Comparison of ENCODE assay signal across 23 cellular contexts in genomic region chr17:72387969-72388368, GRCh38.
DNase-seq lines count a peak whose midpoint lies in the region; ATAC-seq, FAIRE-seq and TF ChIP-seq lines count a peak whose summit lies in the region.
"Had no signal": no experiment of that assay in that cellular context is flagged by ENCODE, and none has a peak within 500 bp of the region (broad histone marks: within the 10 kb centered on the region; RNA-seq: fewer than 3 reads in every experiment).

No MANE protein-coding gene starts in this region.

- H3K27me3 Mint-ChIP-seq in type B pancreatic cell: peaks cover 8% of the 10 kb centered on the region

- WGBS in GM23248 (ENCODE audit: low coverage in 1 of 2, low lambda C conversion rate in 2 of 2, missing lambda C conversion rate in 2 of 2), 2 experiments: 70 to 79% methylated on average over 3 of the region's 3 CpGs
- 46 to 48% methylated on average over 3 of the region's 3 CpGs for WGBS in pancreas, 2 donors

- H3K4me1 ChIP-seq in GM23248 (ENCODE audit: insufficient read depth): peaks cover 46% of the 10 kb centered on the region
- no peaks in the 10 kb centered on the region for H3K4me1 ChIP-seq in pancreas

- H3K27ac ChIP-seq in GM23248 (0 out of 2 replicates have a peak overlapping the region, but pooled peaks have one; percentile 28), pancreas (no peak overlapping the region)
- H3K27ac ChIP-seq: epithelial cell of prostate, ovary, thoracic aorta had no signal

- no peaks in the 10 kb centered on the region for H3K9me3 Mint-ChIP-seq in type B pancreatic cell
- H3K9me3 Mint-ChIP-seq: activated CD4-positive, alpha-beta memory T cell treated with anti-CD3 and anti-CD28 coated beads for 36 hours; activated naive CD8-positive, alpha-beta T cell treated with anti-CD3 and anti-CD28 coated beads, Interleukin-2, amount 10 ng/mL, durations not matched to agents 7 days and 5 days; GM23338 had no signal

- H3K36me3 ChIP-seq in GM23248 (ENCODE audit: low read depth) (no peaks in the 10 kb centered on the region), pancreas (no peaks in the 10 kb centered on the region)
- H3K36me3 ChIP-seq: ovary, thoracic aorta had no signal

- no peaks in the 10 kb centered on the region for H3K9me3 ChIP-seq in GM23248 (ENCODE audit: low read depth)
- H3K9me3 ChIP-seq in pancreas: no peaks in the 10 kb centered on the region
- H3K9me3 ChIP-seq: ovary, thoracic aorta had no signal

- H3K9ac ChIP-seq in GM23248: no peak overlapping the region

- no peak overlapping the region for H3K4me3 ChIP-seq in GM23248
- no peak overlapping the region for H3K4me3 ChIP-seq in fibroblast of villous mesenchyme (ENCODE audit: low read depth, low read length)
- no peak overlapping the region for H3K4me3 ChIP-seq in pancreas
- H3K4me3 ChIP-seq: GM23338, ovary, thoracic aorta had no signal

- peaks cover 61% of the 10 kb centered on the region for H3K4me1 Mint-ChIP-seq in type B pancreatic cell (ENCODE audit: unreplicated experiment)
- H3K4me1 Mint-ChIP-seq: activated naive CD8-positive, alpha-beta T cell treated with anti-CD3 and anti-CD28 coated beads, Interleukin-2, amount 10 ng/mL, durations not matched to agents 7 days and 5 days; naive thymus-derived CD4-positive, alpha-beta T cell had no signal

- no peak for FAIRE-seq in pancreas (lab: Jason Lieb, UNC)

- H3K27me3 ChIP-seq in GM23248 (replicated peaks; ENCODE audit: insufficient read depth) (no peaks in the 10 kb centered on the region), pancreas (no peaks in the 10 kb centered on the region)
- H3K27me3 ChIP-seq: ovary had no signal

- DNase-seq in GM23248 (no peak), M059J (ENCODE audit: low read depth) (peak; percentile 45), fibroblast of villous mesenchyme (ENCODE audit: low read depth) (peak; percentile 43), type B pancreatic cell (ENCODE audit: extremely low spot score, unreplicated experiment) (no peak), pancreas (no peak), C1 segment of cervical spinal cord (lab: John Stamatoyannopoulos, UW) (no peak), iPS-NIHi7 (ENCODE audit: extremely low spot score) (no peak)
- DNase-seq: activated CD4-positive, alpha-beta memory T cell treated with anti-CD3 and anti-CD28 coated beads for 36 hours; activated CD4-positive, CD25-positive, alpha-beta regulatory T cell; activated naive CD8-positive, alpha-beta T cell treated with anti-CD3 and anti-CD28 coated beads, Interleukin-2, amount 10 ng/mL, durations not matched to agents 7 days and 5 days; AML-193; DMS53; left colon; naive thymus-derived CD4-positive, alpha-beta T cell; NCI-H1092 treated with DMSO at 0.1 percent for 48 hours; NCI-H2081; ovary; right cardiac atrium; stimulated activated naive CD8-positive, alpha-beta T cell treated with anti-CD3 and anti-CD28 coated beads, Interleukin-15, Interleukin-2, amounts not matched to agents 100 U/mL and 50 U/mL, for 24 hours; T-helper 9 cell had no signal

- intact Hi-C loops in pancreas (cut with DNase I): no loop called here

- H3K9me2 ChIP-seq in GM23248 (ENCODE audit: insufficient read depth): no peaks in the 10 kb centered on the region

- H3F3A ChIP-seq in GM23248 (ENCODE audit: insufficient read depth): peaks cover 34% of the 10 kb centered on the region

- no peak for ATAC-seq in pancreas
- ATAC-seq: GM23338; left colon; naive thymus-derived CD4-positive, alpha-beta T cell; right cardiac atrium; stimulated activated naive CD8-positive, alpha-beta T cell treated with anti-CD3 and anti-CD28 coated beads, Interleukin-15, Interleukin-2, amounts not matched to agents 100 U/mL and 50 U/mL, for 24 hours had no signal

- H3K36me3 Mint-ChIP-seq in type B pancreatic cell: peaks cover 3% of the 10 kb centered on the region
- H3K36me3 Mint-ChIP-seq: activated CD4-positive, alpha-beta memory T cell treated with anti-CD3 and anti-CD28 coated beads for 36 hours; activated naive CD8-positive, alpha-beta T cell treated with anti-CD3 and anti-CD28 coated beads, Interleukin-2, amount 10 ng/mL, durations not matched to agents 7 days and 5 days; naive thymus-derived CD4-positive, alpha-beta T cell had no signal

- peak overlapping the region; percentile 3 for H3K27ac Mint-ChIP-seq in type B pancreatic cell
- H3K27ac Mint-ChIP-seq: activated CD4-positive, alpha-beta memory T cell treated with anti-CD3 and anti-CD28 coated beads for 36 hours; activated naive CD8-positive, alpha-beta T cell treated with anti-CD3 and anti-CD28 coated beads, Interleukin-2, amount 10 ng/mL, durations not matched to agents 7 days and 5 days; GM23338; naive thymus-derived CD4-positive, alpha-beta T cell had no signal

- no peaks in the 10 kb centered on the region for H3K79me2 ChIP-seq in GM23248 (ENCODE audit: insufficient read depth)

- no peak overlapping the region for H2AFZ ChIP-seq in GM23248
- H2AFZ ChIP-seq: GM23338 had no signal

- TF ChIP-seq CTCF in fibroblast of villous mesenchyme (IDR thresholded peaks at IDR 0.05; ENCODE audit: insufficient read depth, low read depth, low read length): no peak
- TF ChIP-seq CTCF in type B pancreatic cell (conservative IDR thresholded peaks at IDR 0.05): no peak
- no peak for TF ChIP-seq CTCF in pancreas (IDR thresholded peaks at IDR 0.05)

- H3K4me2 ChIP-seq in GM23248 (ENCODE audit: unreplicated experiment): no peak overlapping the region
- H3K4me2 ChIP-seq: GM23338 had no signal

- no peak overlapping the region for H3K4me3 Mint-ChIP-seq in type B pancreatic cell
- H3K4me3 Mint-ChIP-seq: activated CD4-positive, alpha-beta memory T cell treated with anti-CD3 and anti-CD28 coated beads for 36 hours; activated naive CD8-positive, alpha-beta T cell treated with anti-CD3 and anti-CD28 coated beads, Interleukin-2, amount 10 ng/mL, durations not matched to agents 7 days and 5 days; GM23338; naive thymus-derived CD4-positive, alpha-beta T cell had no signal

- in situ Hi-C loops in GM23248 (cut with MboI): no loop called here

- no peaks in the 10 kb centered on the region for H4K20me1 ChIP-seq in GM23248 (ENCODE audit: insufficient read depth)

Comparison
In these comparisons a context has a peak if more than half of its experiments do, and no peak if none do; other contexts are left out.
1. DNase-seq: peak in M059J (single experiment) and fibroblast of villous mesenchyme (single experiment); none in GM23248 (single experiment), type B pancreatic cell (single experiment), pancreas (0 of 6), C1 segment of cervical spinal cord (0 of 14) and iPS-NIHi7 (single experiment).